Comparison of ENCODE assay signal across 10 cellular contexts in the genomic region with DNA sequence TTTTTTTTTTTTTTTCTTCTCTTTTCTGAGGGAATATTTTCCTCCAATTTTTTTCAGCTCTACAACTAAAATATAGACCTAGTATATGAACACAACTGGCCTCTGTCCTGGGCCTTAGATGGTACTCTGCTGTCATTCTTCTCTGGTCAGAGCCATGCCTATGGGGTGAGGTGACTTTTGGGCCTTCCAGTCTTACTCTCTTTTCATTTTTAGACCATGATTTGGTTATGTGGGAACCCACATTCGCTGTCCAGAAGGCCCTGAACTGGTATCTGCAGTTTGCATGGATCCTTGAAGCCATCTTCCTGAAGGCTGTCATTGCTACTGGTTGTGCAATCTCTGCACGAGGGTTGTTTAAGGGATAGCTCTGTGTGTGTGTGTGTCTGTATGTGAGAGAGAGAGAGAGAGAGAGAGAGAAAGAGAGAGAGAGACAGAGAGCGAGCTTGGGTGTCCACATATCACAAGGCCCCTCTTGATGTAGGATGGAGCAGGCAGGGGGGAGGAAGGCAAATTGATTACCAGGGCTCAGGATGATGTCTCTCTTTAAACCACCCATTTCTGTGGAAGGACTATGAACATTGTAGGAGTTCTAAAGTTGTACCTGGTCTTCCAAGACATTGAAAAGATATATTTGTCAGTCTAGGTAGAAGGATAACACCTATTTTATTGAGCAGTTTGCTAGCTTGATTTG. TPM values are rescaled to one million over a fixed set of nuclear protein-coding genes. Genes with fewer than 3 reads are reported as not detected.
DNase-seq lines count a peak whose midpoint lies in the region; ATAC-seq and TF ChIP-seq lines count a peak whose summit lies in the region.
"Had no signal": no experiment of that assay in that cellular context is flagged by ENCODE, and none has a peak within 500 bp of the region (broad histone marks: within the 10 kb centered on the region; RNA-seq: fewer than 3 reads in every experiment).

No MANE protein-coding gene starts in this region.

- peak overlapping the region in 1 of 10 donors; percentile 4 for H3K4me3 ChIP-seq in heart right ventricle
- H3K4me3 ChIP-seq in neuronal stem cell (ENCODE audit: low read length in 2 of 2) = no peak overlapping the region
- H3K4me3 ChIP-seq: ovary had no signal

- no peak overlapping the region for H2BK5ac ChIP-seq in neuronal stem cell (ENCODE audit: low read length)

- H3K9ac ChIP-seq in neuronal stem cell (ENCODE audit: low read depth, low read length, poor library complexity) = no peak overlapping the region

- H2AFZ ChIP-seq in neuronal stem cell (ENCODE audit: low read length) = no peak overlapping the region

- no peak overlapping the region for H4K8ac ChIP-seq in neuronal stem cell (ENCODE audit: low read depth, low read length)

- H3K27me3 ChIP-seq in heart right ventricle = no peaks in the 10 kb centered on the region
- H3K27me3 ChIP-seq in neuronal stem cell (ENCODE audit: control insufficient read depth in 3 of 3, insufficient read depth in 3 of 3, low read depth in 1 of 3, low read length in 3 of 3) = no peaks in the 10 kb centered on the region
- H3K27me3 ChIP-seq: ovary had no signal

- intact Hi-C loops in activated CD4-positive, alpha-beta memory T cell treated with anti-CD3 and anti-CD28 coated beads for 36 hours (cut with micrococcal nuclease) = loop anchor here (2.0 to 10.0 kb wide), 3 partner anchors 72 to 1142 kb away; no protein-coding TSS in a partner anchor
- intact Hi-C loops in heart right ventricle (cut with DNase I) = loop anchor here in 3 of 10 donors (5.0 to 10.0 kb wide), 3 partner anchors 34 to 88 kb away; no protein-coding TSS in a partner anchor

- H3K9me3 ChIP-seq in heart right ventricle (no peaks in the 10 kb centered on the region), neuronal stem cell (replicated peaks in 1 of 2; ENCODE audit: control insufficient read depth in 2 of 2, insufficient read depth in 1 of 2, low read depth in 1 of 2, low read length in 2 of 2) (no peaks in the 10 kb centered on the region)
- H3K9me3 ChIP-seq: ovary had no signal

- H2BK12ac ChIP-seq in neuronal stem cell (ENCODE audit: low read length) = no peak overlapping the region

- no peak overlapping the region for H3K4me2 ChIP-seq in neuronal stem cell (ENCODE audit: insufficient read depth, low read length, poor library complexity, severe bottlenecking)

- H3K27ac ChIP-seq in heart right ventricle (peak overlapping the region in 6 of 10 donors; percentile 21 to 100 (median 38)), neuronal stem cell (replicated peaks; ENCODE audit: low read length) (no peak overlapping the region)
- H3K27ac ChIP-seq: ovary had no signal

- H3K36me3 ChIP-seq in heart right ventricle (peaks cover 0 to 18% (median 0%) of the 10 kb centered on the region in 9 donors), neuronal stem cell (replicated peaks in 1 of 2; ENCODE audit: control insufficient read depth in 2 of 2, insufficient read depth in 2 of 2, low read length in 2 of 2) (peaks cover 0 to 11% of the 10 kb centered on the region in 2 donors)
- H3K36me3 ChIP-seq: ovary had no signal

- H3K4me1 ChIP-seq in heart right ventricle (peaks cover 12 to 100% (median 91%) of the 10 kb centered on the region in 9 donors), neuronal stem cell (ENCODE audit: control insufficient read depth in 2 of 2, insufficient read depth in 1 of 2, low read depth in 1 of 2, low read length in 2 of 2) (no peaks in the 10 kb centered on the region)

- CTCF ChIA-PET in activated CD4-positive, alpha-beta memory T cell treated with anti-CD3 and anti-CD28 coated beads for 36 hours (lab: Charles Lee) = interaction anchor here (0.9 to 2.6 kb wide), 7 partner anchors 16 to 80 kb away, joined by 3 to 12 read pairs (median 3); no protein-coding TSS in a partner anchor

- peak overlapping the region; percentile 83 for H3K27ac Mint-ChIP-seq in T-helper 1 cell treated with Interleukin-12 subunit alpha and Interleukin-12 subunit beta and Interleukin-4 antibody, amounts not matched to agents 30 μg/mL and 1 μg/mL, for 36 hours
- H3K27ac Mint-ChIP-seq in activated CD4-positive, alpha-beta memory T cell treated with anti-CD3 and anti-CD28 coated beads for 36 hours = peak overlapping the region; percentile 96
- H3K27ac Mint-ChIP-seq in stimulated activated naive CD8-positive, alpha-beta T cell treated with anti-CD3 and anti-CD28 coated beads, Interleukin-15, amount 100 ng/mL, for 72 hours = peak overlapping the region; percentile 90 to 94

- POLR2A ChIA-PET in activated CD4-positive, alpha-beta memory T cell treated with anti-CD3 and anti-CD28 coated beads for 36 hours (lab: Charles Lee) = interaction anchor here (0.7 to 11.5 kb wide), 6 partner anchors 11 to 111 kb away, joined by 3 to 140 read pairs (median 4); no protein-coding TSS in a partner anchor

- peaks cover 77% of the 10 kb centered on the region for H3K4me1 Mint-ChIP-seq in T-helper 1 cell treated with Interleukin-12 subunit alpha and Interleukin-12 subunit beta and Interleukin-4 antibody, amounts not matched to agents 30 μg/mL and 1 μg/mL, for 36 hours (ENCODE audit: low read depth)
- peaks cover 85% of the 10 kb centered on the region for H3K4me1 Mint-ChIP-seq in activated CD4-positive, alpha-beta memory T cell treated with anti-CD3 and anti-CD28 coated beads for 36 hours (ENCODE audit: low read depth)
- H3K4me1 Mint-ChIP-seq in stimulated activated naive CD8-positive, alpha-beta T cell treated with anti-CD3 and anti-CD28 coated beads, Interleukin-15, amount 100 ng/mL, for 72 hours = peaks cover 68% of the 10 kb centered on the region

- H3K14ac ChIP-seq in neuronal stem cell (ENCODE audit: low read length) = no peak overlapping the region

- H3K18ac ChIP-seq in neuronal stem cell (ENCODE audit: low read length) = no peak overlapping the region

- no peak overlapping the region for H2BK15ac ChIP-seq in neuronal stem cell (ENCODE audit: low read length)

- no peak overlapping the region for H3K23ac ChIP-seq in neuronal stem cell (ENCODE audit: low read depth, low read length, poor library complexity)

- no peaks in the 10 kb centered on the region for H3K9me3 Mint-ChIP-seq in T-helper 1 cell treated with Interleukin-12 subunit alpha and Interleukin-12 subunit beta and Interleukin-4 antibody, amounts not matched to agents 30 μg/mL and 1 μg/mL, for 36 hours
- H3K9me3 Mint-ChIP-seq in activated CD4-positive, alpha-beta memory T cell treated with anti-CD3 and anti-CD28 coated beads for 36 hours = no peaks in the 10 kb centered on the region
- no peaks in the 10 kb centered on the region for H3K9me3 Mint-ChIP-seq in stimulated activated naive CD8-positive, alpha-beta T cell treated with anti-CD3 and anti-CD28 coated beads, Interleukin-15, amount 100 ng/mL, for 72 hours

- peaks cover 2% of the 10 kb centered on the region for H3K79me1 ChIP-seq in neuronal stem cell (ENCODE audit: low read depth, low read length)

- TF ChIP-seq CTCF in heart right ventricle (IDR thresholded peaks at IDR 0.05) = no peak

- H3K4ac ChIP-seq in neuronal stem cell (ENCODE audit: low read length) = no peak overlapping the region

- H4K91ac ChIP-seq in neuronal stem cell (ENCODE audit: low read depth, low read length, poor library complexity) = no peak overlapping the region

- peaks cover 16% of the 10 kb centered on the region for H3K36me3 Mint-ChIP-seq in T-helper 1 cell treated with Interleukin-12 subunit alpha and Interleukin-12 subunit beta and Interleukin-4 antibody, amounts not matched to agents 30 μg/mL and 1 μg/mL, for 36 hours (ENCODE audit: low read depth)
- peaks cover 46% of the 10 kb centered on the region for H3K36me3 Mint-ChIP-seq in activated CD4-positive, alpha-beta memory T cell treated with anti-CD3 and anti-CD28 coated beads for 36 hours

- peak overlapping the region; percentile 70 for H3K4me3 Mint-ChIP-seq in T-helper 1 cell treated with Interleukin-12 subunit alpha and Interleukin-12 subunit beta and Interleukin-4 antibody, amounts not matched to agents 30 μg/mL and 1 μg/mL, for 36 hours
- H3K4me3 Mint-ChIP-seq in activated CD4-positive, alpha-beta memory T cell treated with anti-CD3 and anti-CD28 coated beads for 36 hours = peak overlapping the region; percentile 86
- peak overlapping the region; percentile 60 to 85 for H3K4me3 Mint-ChIP-seq in stimulated activated naive CD8-positive, alpha-beta T cell treated with anti-CD3 and anti-CD28 coated beads, Interleukin-15, amount 100 ng/mL, for 72 hours

- ATAC-seq in heart right ventricle = peak in 3 of 8 donors; percentile 27 to 53 (median 41)
- ATAC-seq in stimulated activated naive CD8-positive, alpha-beta T cell treated with anti-CD3 and anti-CD28 coated beads, Interleukin-15, amount 100 ng/mL, for 72 hours = peak; percentile 21

- no peak overlapping the region for H2BK120ac ChIP-seq in neuronal stem cell (ENCODE audit: low read depth, low read length)

- no peak for DNase-seq in T-helper 1 cell
- no peak for DNase-seq in activated CD4-positive, alpha-beta memory T cell treated with anti-CD3 and anti-CD28 coated beads for 36 hours
- no peak for DNase-seq in heart right ventricle
- DNase-seq in stimulated activated naive CD8-positive, alpha-beta T cell treated with anti-CD3 and anti-CD28 coated beads, Interleukin-15, amount 100 ng/mL, for 72 hours = no peak
- DNase-seq in COLO829 (ENCODE audit: low spot score) = no peak
- no peak for DNase-seq in neuronal stem cell (ENCODE audit: low spot score)
- no peak for DNase-seq in HT-29 (ENCODE audit: low spot score)
- DNase-seq: ovary, SW 1271 had no signal

- 64 to 67% methylated on average over 3 of the region's 3 CpGs for WGBS in heart right ventricle, 2 donors
- WGBS in neuronal stem cell (ENCODE audit: extremely low coverage in 2 of 2, insufficient read length in 2 of 2, insufficient replicate concordance in 1 of 2), 2 donors = no CpG with 5 or more reads among the region's 3 CpGs

- H2AK5ac ChIP-seq in neuronal stem cell (ENCODE audit: low read depth, low read length) = no peak overlapping the region

- no peaks in the 10 kb centered on the region for H3K27me3 Mint-ChIP-seq in T-helper 1 cell treated with Interleukin-12 subunit alpha and Interleukin-12 subunit beta and Interleukin-4 antibody, amounts not matched to agents 30 μg/mL and 1 μg/mL, for 36 hours (ENCODE audit: low read depth)
- H3K27me3 Mint-ChIP-seq in activated CD4-positive, alpha-beta memory T cell treated with anti-CD3 and anti-CD28 coated beads for 36 hours = no peaks in the 10 kb centered on the region
- no peaks in the 10 kb centered on the region for H3K27me3 Mint-ChIP-seq in stimulated activated naive CD8-positive, alpha-beta T cell treated with anti-CD3 and anti-CD28 coated beads, Interleukin-15, amount 100 ng/mL, for 72 hours

RNA-seq across cellular contexts. Expression of a gene that starts 6.9 kb away (rescaled TPM):
- 10 to 100 TPM; 36.8 to 37.0 TPM for total RNA-seq in activated CD4-positive, alpha-beta memory T cell treated with anti-CD3 and anti-CD28 coated beads for 36 hours
- total RNA-seq in heart right ventricle = 100 to 1,000 TPM in 5 of 10 donors, 10 to 100 TPM in 5; 71.1 to 197 (median 92.1) TPM
- polyA plus RNA-seq in heart right ventricle = 10 to 100 TPM; 14.6 to 81.4 TPM
- polyA plus RNA-seq in neuronal stem cell (2013, experiment 1 of 2) = 2.2 TPM
- 2.1 TPM for polyA plus RNA-seq in neuronal stem cell (2013, experiment 2 of 2)
- total RNA-seq in HT-29 (2014; rRNA removed; shearing (Covaris generic)) = 42.2 and 42.9 TPM in 2 replicates
